In the genomic region with DNA sequence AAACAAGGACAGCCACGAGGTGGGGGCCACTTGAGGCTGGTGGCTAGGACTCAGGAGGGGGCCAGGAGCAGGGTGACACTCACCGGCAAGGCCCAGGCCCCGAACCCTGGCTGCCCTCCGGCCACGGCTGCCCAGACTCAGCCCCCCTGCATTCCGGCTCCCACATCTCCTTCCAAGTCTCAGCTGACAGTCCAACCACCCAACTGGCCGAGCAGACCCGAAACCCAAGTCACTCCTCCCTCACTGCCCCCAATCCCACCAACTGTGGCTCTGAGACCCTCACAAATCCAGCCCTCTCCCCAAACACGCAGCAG, we compare ENCODE assay signal across 23 cellular contexts. TPM values are rescaled to one million over a fixed set of nuclear protein-coding genes. Genes with fewer than 3 reads are reported as not detected.
DNase-seq lines count a peak whose midpoint lies in the region; ATAC-seq and TF ChIP-seq lines count a peak whose summit lies in the region.
"Had no signal": no experiment of that assay in that cellular context is flagged by ENCODE, and none has a peak within 500 bp of the region (broad histone marks: within the 10 kb centered on the region; RNA-seq: fewer than 3 reads in every experiment).

No MANE protein-coding gene starts in this region.

- peak overlapping the region; percentile 49 for H3K27ac Mint-ChIP-seq in stimulated activated naive CD8-positive, alpha-beta T cell treated with anti-CD3 and anti-CD28 coated beads, Interleukin-15, Interleukin-2, amounts not matched to agents 100 ng/mL and 50 ng/mL, for 24 hours
- H3K27ac Mint-ChIP-seq in stimulated activated naive CD8-positive, alpha-beta T cell treated with anti-CD3 and anti-CD28 coated beads, Interleukin-15, amount 100 ng/mL, for 72 hours = no peak overlapping the region
- H3K27ac Mint-ChIP-seq in glutamatergic neuron (ENCODE audit: unreplicated experiment) = peak overlapping the region; percentile 59
- H3K27ac Mint-ChIP-seq: CD4-positive, CD25-positive, alpha-beta regulatory T cell had no signal

- H3K27me3 ChIP-seq in spleen (replicated peaks in 1 of 7) (no peaks in the 10 kb centered on the region), trophoblast cell (ENCODE audit: insufficient read depth, low read length) (no peaks in the 10 kb centered on the region)
- H3K27me3 ChIP-seq: BE2C had no signal

- H2BK12ac ChIP-seq in trophoblast cell (ENCODE audit: low read length) = no peak overlapping the region

- no peak for DNase-seq in stimulated activated naive CD8-positive, alpha-beta T cell treated with anti-CD3 and anti-CD28 coated beads, Interleukin-15, amount 100 ng/mL, for 72 hours
- no peak for DNase-seq in glutamatergic neuron
- peak; percentile 64 for DNase-seq in spleen
- DNase-seq in trophoblast cell = no peak
- DNase-seq in NCI-H2107 treated with DMSO at 0.1 percent for 48 hours (lab: John Stamatoyannopoulos, UW; ENCODE audit: unreplicated experiment) = no peak
- DNase-seq: ACHN; BE2C; C1 segment of cervical spinal cord; CD4-positive, CD25-positive, alpha-beta regulatory T cell; CD8-positive, alpha-beta memory T cell; COR-L47; DMS 273 treated with DMSO at 0.1 percent for 48 hours; DMS53; DND-41; EL; GOT3; H9 had no signal

- intact Hi-C loops in spleen (cut with DNase I; ENCODE audit: low total_unique reads) = no loop called here

- no peak overlapping the region for H3K9ac ChIP-seq in trophoblast cell (ENCODE audit: low read length)

- H4K91ac ChIP-seq in trophoblast cell (ENCODE audit: low read depth, low read length) = no peak overlapping the region

- H2BK120ac ChIP-seq in trophoblast cell (ENCODE audit: insufficient read depth, low read length, poor library complexity) = no peak overlapping the region

- no peak overlapping the region for H3K4ac ChIP-seq in trophoblast cell (ENCODE audit: low read depth, low read length)

- H3K36me3 ChIP-seq in spleen (peaks cover 0 to 98% (median 72%) of the 10 kb centered on the region in 6 donors), trophoblast cell (ENCODE audit: control insufficient read depth in 1 of 2, insufficient read depth in 2 of 2, low read length in 2 of 2) (peaks cover 44 to 54% of the 10 kb centered on the region in 2 experiments)

- no peaks in the 10 kb centered on the region for H3K79me1 ChIP-seq in trophoblast cell (ENCODE audit: low read length)

- 93 to 94% (median 94%) methylated on average over 7 to 9 of the region's 9 CpGs for WGBS in spleen, 5 donors
- WGBS in trophoblast cell (ENCODE audit: extremely low coverage, insufficient coverage, insufficient read length) = no CpG with 5 or more reads among the region's 9 CpGs

- H3K79me2 ChIP-seq in trophoblast cell (ENCODE audit: control insufficient read depth, insufficient read depth, low read length, poor library complexity) = no peaks in the 10 kb centered on the region

- H3K36me3 Mint-ChIP-seq in stimulated activated naive CD8-positive, alpha-beta T cell treated with anti-CD3 and anti-CD28 coated beads, Interleukin-15, Interleukin-2, amounts not matched to agents 100 ng/mL and 50 ng/mL, for 24 hours (ENCODE audit: low read depth) = peaks cover 14% of the 10 kb centered on the region
- H3K36me3 Mint-ChIP-seq in glutamatergic neuron (ENCODE audit: unreplicated experiment) = no peaks in the 10 kb centered on the region

- H3K4me1 ChIP-seq in spleen (peaks cover 0 to 11% (median 0%) of the 10 kb centered on the region in 6 donors), trophoblast cell (ENCODE audit: control insufficient read depth in 1 of 2, insufficient read depth in 2 of 2, low read length in 2 of 2) (no peaks in the 10 kb centered on the region)
- H3K4me1 ChIP-seq: BE2C had no signal

- peaks cover 12% of the 10 kb centered on the region for H3K4me1 Mint-ChIP-seq in stimulated activated naive CD8-positive, alpha-beta T cell treated with anti-CD3 and anti-CD28 coated beads, Interleukin-15, Interleukin-2, amounts not matched to agents 100 ng/mL and 50 ng/mL, for 24 hours (ENCODE audit: low read depth)
- peaks cover 8% of the 10 kb centered on the region for H3K4me1 Mint-ChIP-seq in stimulated activated naive CD8-positive, alpha-beta T cell treated with anti-CD3 and anti-CD28 coated beads, Interleukin-15, amount 100 ng/mL, for 72 hours
- peaks cover 3% of the 10 kb centered on the region for H3K4me1 Mint-ChIP-seq in glutamatergic neuron (ENCODE audit: low read depth, unreplicated experiment)

- no peaks in the 10 kb centered on the region for H3K27me3 Mint-ChIP-seq in stimulated activated naive CD8-positive, alpha-beta T cell treated with anti-CD3 and anti-CD28 coated beads, Interleukin-15, Interleukin-2, amounts not matched to agents 100 ng/mL and 50 ng/mL, for 24 hours
- no peaks in the 10 kb centered on the region for H3K27me3 Mint-ChIP-seq in stimulated activated naive CD8-positive, alpha-beta T cell treated with anti-CD3 and anti-CD28 coated beads, Interleukin-15, amount 100 ng/mL, for 72 hours
- peaks cover 1% of the 10 kb centered on the region for H3K27me3 Mint-ChIP-seq in glutamatergic neuron (ENCODE audit: unreplicated experiment)
- H3K27me3 Mint-ChIP-seq: CD4-positive, CD25-positive, alpha-beta regulatory T cell; CD8-positive, alpha-beta memory T cell had no signal

- no peak overlapping the region for H3K14ac ChIP-seq in trophoblast cell (ENCODE audit: low read length)

- H3K4me2 ChIP-seq in trophoblast cell (ENCODE audit: low read length) = no peak overlapping the region

- H3K9me3 Mint-ChIP-seq in stimulated activated naive CD8-positive, alpha-beta T cell treated with anti-CD3 and anti-CD28 coated beads, Interleukin-15, Interleukin-2, amounts not matched to agents 100 ng/mL and 50 ng/mL, for 24 hours = no peaks in the 10 kb centered on the region
- H3K9me3 Mint-ChIP-seq in stimulated activated naive CD8-positive, alpha-beta T cell treated with anti-CD3 and anti-CD28 coated beads, Interleukin-15, amount 100 ng/mL, for 72 hours = no peaks in the 10 kb centered on the region
- H3K9me3 Mint-ChIP-seq in glutamatergic neuron (ENCODE audit: unreplicated experiment) = peaks cover 5% of the 10 kb centered on the region
- H3K9me3 Mint-ChIP-seq: CD4-positive, CD25-positive, alpha-beta regulatory T cell; CD8-positive, alpha-beta memory T cell; H9 had no signal

- H3K9me3 ChIP-seq in spleen (no peaks in the 10 kb centered on the region), trophoblast cell (ENCODE audit: insufficient read depth, low read depth, low read length) (no peaks in the 10 kb centered on the region)
- H3K9me3 ChIP-seq: BE2C had no signal

- TF ChIP-seq CTCF in glutamatergic neuron (IDR thresholded peaks at IDR 0.05; ENCODE audit: partially characterized antibody, unreplicated experiment) (no peak), spleen (IDR thresholded peaks at IDR 0.05 in 8 of 11, conservative IDR thresholded peaks at IDR 0.05 in 3 of 11) (no peak)

- H3K4me3 ChIP-seq in spleen = no peak overlapping the region
- H3K4me3 ChIP-seq in trophoblast cell (ENCODE audit: low read depth, low read length) = no peak overlapping the region
- H3K4me3 ChIP-seq: GM12878 had no signal

- no peak overlapping the region for H3K4me3 Mint-ChIP-seq in stimulated activated naive CD8-positive, alpha-beta T cell treated with anti-CD3 and anti-CD28 coated beads, Interleukin-15, Interleukin-2, amounts not matched to agents 100 ng/mL and 50 ng/mL, for 24 hours
- no peak overlapping the region for H3K4me3 Mint-ChIP-seq in stimulated activated naive CD8-positive, alpha-beta T cell treated with anti-CD3 and anti-CD28 coated beads, Interleukin-15, amount 100 ng/mL, for 72 hours
- H3K4me3 Mint-ChIP-seq in glutamatergic neuron (ENCODE audit: unreplicated experiment) = no peak overlapping the region
- H3K4me3 Mint-ChIP-seq: CD4-positive, CD25-positive, alpha-beta regulatory T cell; H9 had no signal

- H2BK5ac ChIP-seq in trophoblast cell (ENCODE audit: low read depth, low read length, poor library complexity) = no peak overlapping the region

- H4K12ac ChIP-seq in trophoblast cell (ENCODE audit: low read depth, low read length) = no peak overlapping the region

- no peak overlapping the region for H2AFZ ChIP-seq in trophoblast cell (ENCODE audit: insufficient read depth, low read length, poor library complexity)

- no peak for ATAC-seq in stimulated activated naive CD8-positive, alpha-beta T cell treated with anti-CD3 and anti-CD28 coated beads, Interleukin-15, amount 100 ng/mL, for 72 hours
- no peak for ATAC-seq in HG03439 (IDR thresholded peaks at IDR 0.05; ENCODE audit: unreplicated experiment)
- ATAC-seq: GM12878 had no signal

- H3K18ac ChIP-seq in trophoblast cell (ENCODE audit: low read length) = no peak overlapping the region

- H2AK5ac ChIP-seq in trophoblast cell (ENCODE audit: low read length) = no peak overlapping the region

- TF ChIP-seq POLR2A in spleen (IDR thresholded peaks at IDR 0.05) = no peak

- H3K23ac ChIP-seq in trophoblast cell (ENCODE audit: low read length) = no peak overlapping the region

- H3K27ac ChIP-seq in spleen (no peak overlapping the region), trophoblast cell (ENCODE audit: low read depth, low read length) (no peak overlapping the region)
- H3K27ac ChIP-seq: HL-60 had no signal

- no peak overlapping the region for H4K8ac ChIP-seq in trophoblast cell (ENCODE audit: low read depth, low read length)

RNA-seq across cellular contexts. Expression of gene HAGH, which starts 9.4 kb away (rescaled TPM):
- total RNA-seq in glutamatergic neuron (ENCODE audit: unreplicated experiment) (99.6 TPM), spleen (10 to 100 TPM; 42.4 to 60.4 (median 49.1) TPM)
- 10 to 100 TPM; 33.6 to 76.6 (median 41.0) TPM for polyA plus RNA-seq in spleen
- polyA plus RNA-seq in trophoblast cell (2013) = 28.3 and 29.1 TPM in 2 replicates

RNA-seq across cellular contexts. Expression of gene FAHD1, which starts 9.8 kb away (rescaled TPM):
- total RNA-seq in glutamatergic neuron (ENCODE audit: unreplicated experiment) (26.5 TPM), spleen (10 to 100 TPM in 6 of 7 donors, 1 to 10 TPM in 1; 9.5 to 34.9 (median 17.7) TPM)
- 10 to 100 TPM; 13.8 to 23.1 (median 15.4) TPM for polyA plus RNA-seq in spleen
- polyA plus RNA-seq in trophoblast cell (2013) = 16.4 and 16.6 TPM in 2 replicates

RNA-seq across cellular contexts. Expression of gene IGFALS, which starts 23.7 kb away (rescaled TPM):
- 0.39 TPM for total RNA-seq in glutamatergic neuron (ENCODE audit: unreplicated experiment)
- under 1 TPM in 5 of 7 donors, not detected in 2; 0.21 to 0.63 (median 0.39) TPM for total RNA-seq in spleen
- polyA plus RNA-seq in spleen = under 1 TPM; 0.14 to 0.19 (median 0.17) TPM
- polyA plus RNA-seq in trophoblast cell (2013) = 0.01 TPM in 1 of 2 replicates, not detected in the other
- total RNA-seq: CD8-positive, alpha-beta memory T cell; G401; H9; HT1080 had no signal
- polyA plus RNA-seq: CD8-positive, alpha-beta memory T cell had no signal

RNA-seq across cellular contexts. Expression of gene NUBP2, which starts 34.5 kb away (rescaled TPM):
- 66.1 TPM for total RNA-seq in glutamatergic neuron (ENCODE audit: unreplicated experiment)
- 100 to 1,000 TPM in 1 of 7 donors, 10 to 100 TPM in 6; 37.5 to 103 (median 44.6) TPM for total RNA-seq in spleen
- polyA plus RNA-seq in spleen = 10 to 100 TPM; 61.9 to 84.3 (median 79.3) TPM
- 44.4 and 44.6 TPM in 2 replicates for polyA plus RNA-seq in trophoblast cell (2013)

RNA-seq across cellular contexts. Expression of gene SPSB3, which starts 34.9 kb away (rescaled TPM):
- 80.4 TPM for total RNA-seq in glutamatergic neuron (ENCODE audit: unreplicated experiment)
- 100 to 1,000 TPM in 2 of 7 donors, 10 to 100 TPM in 5; 41.4 to 114 (median 65.3) TPM for total RNA-seq in spleen
- polyA plus RNA-seq in spleen = 100 to 1,000 TPM; 111 to 266 (median 204) TPM
- 33.2 and 35.2 TPM in 2 replicates for polyA plus RNA-seq in trophoblast cell (2013)

Comparison
In these comparisons a context has a peak if more than half of its experiments do, and no peak if none do; other contexts are left out.
1. H3K27ac Mint-ChIP-seq: peak in stimulated activated naive CD8-positive, alpha-beta T cell treated with anti-CD3 and anti-CD28 coated beads, Interleukin-15, Interleukin-2, amounts not matched to agents 100 ng/mL and 50 ng/mL, for 24 hours (single experiment) and glutamatergic neuron (single experiment); none in stimulated activated naive CD8-positive, alpha-beta T cell treated with anti-CD3 and anti-CD28 coated beads, Interleukin-15, amount 100 ng/mL, for 72 hours (0 of 2).